In genomic region chr1:14404847-14405246, GRCh38 we compare ENCODE assay signal across 20 cellular contexts.
"Had no signal": no experiment of that assay in that cellular context is flagged by ENCODE, and none has a peak within 500 bp of the region (broad histone marks: within the 10 kb centered on the region; RNA-seq: fewer than 3 reads in every experiment).

No MANE protein-coding gene starts in this region.

- H3K27ac Mint-ChIP-seq: activated CD4-positive, alpha-beta memory T cell treated with anti-CD3 and anti-CD28 coated beads for 36 hours; activated CD4-positive, alpha-beta T cell treated with anti-CD3 and anti-CD28 coated beads for 36 hours; activated CD8-positive, alpha-beta memory T cell treated with anti-CD3 and anti-CD28 coated beads, Interleukin-2, amount 10 ng/mL, durations not matched to agents 7 days and 5 days; activated naive CD4-positive, alpha-beta T cell treated with anti-CD3 and anti-CD28 coated beads, Interleukin-2, amount 10 ng/mL, durations not matched to agents 7 days and 5 days; activated T-cell treated with anti-CD3 and anti-CD28 coated beads, Interleukin-2, amount 50 U/mL, for 24 hours; memory B cell; natural killer cell; progenitor cell of endocrine pancreas; stimulated activated naive B cell treated with anti-CD40 and anti-IgM and Interleukin-4, amounts not matched to agents 10 μg/mL and 1 μg/mL and 100 μg/mL, for 72 hours had no signal

- H3K4me1 ChIP-seq: gastrocnemius medialis, heart left ventricle, right atrium auricular region, tibial artery, uterus had no signal

- DNase-seq: activated CD4-positive, alpha-beta memory T cell treated with anti-CD3 and anti-CD28 coated beads for 36 hours; activated CD4-positive, alpha-beta T cell treated with anti-CD3 and anti-CD28 coated beads for 36 hours; activated CD8-positive, alpha-beta memory T cell treated with anti-CD3 and anti-CD28 coated beads, Interleukin-2, amount 10 ng/mL, durations not matched to agents 7 days and 5 days; activated naive CD4-positive, alpha-beta T cell treated with anti-CD3 and anti-CD28 coated beads, Interleukin-2, amount 10 ng/mL, durations not matched to agents 7 days and 5 days; activated T-cell treated with anti-CD3 and anti-CD28 coated beads, Interleukin-2, amount 50 U/mL, for 24 hours; erythroblast; gastrocnemius medialis; heart left ventricle; kidney glomerular epithelial cell; left ventricle myocardium superior; natural killer cell; stimulated activated CD4-positive, alpha-beta T cell treated with anti-CD3 and anti-CD28 coated beads, Interleukin-15, amount 100 ng/mL, for 24 hours; stimulated activated CD4-positive, alpha-beta T cell treated with anti-CD3 and anti-CD28 coated beads, Interleukin-4, amount 100 ng/mL, for 1 hour; stimulated activated naive B cell treated with anti-CD40 and anti-IgM and Interleukin-4, amounts not matched to agents 10 μg/mL and 1 μg/mL and 100 μg/mL, for 72 hours; tibial artery; uterus had no signal

- H3K9me3 Mint-ChIP-seq: activated CD4-positive, alpha-beta memory T cell treated with anti-CD3 and anti-CD28 coated beads for 36 hours; activated naive CD4-positive, alpha-beta T cell treated with anti-CD3 and anti-CD28 coated beads, Interleukin-2, amount 10 ng/mL, durations not matched to agents 7 days and 5 days; activated T-cell treated with anti-CD3 and anti-CD28 coated beads, Interleukin-2, amount 50 U/mL, for 24 hours; natural killer cell had no signal

- H3K27me3 Mint-ChIP-seq: activated CD4-positive, alpha-beta memory T cell treated with anti-CD3 and anti-CD28 coated beads for 36 hours; activated CD8-positive, alpha-beta memory T cell treated with anti-CD3 and anti-CD28 coated beads, Interleukin-2, amount 10 ng/mL, durations not matched to agents 7 days and 5 days; activated naive CD4-positive, alpha-beta T cell treated with anti-CD3 and anti-CD28 coated beads, Interleukin-2, amount 10 ng/mL, durations not matched to agents 7 days and 5 days had no signal

- H3K4me3 ChIP-seq: gastrocnemius medialis, heart left ventricle, right atrium auricular region, skin epidermis, tibial artery, uterus had no signal

- H3K4me1 Mint-ChIP-seq: activated CD4-positive, alpha-beta T cell treated with anti-CD3 and anti-CD28 coated beads for 36 hours; activated CD8-positive, alpha-beta memory T cell treated with anti-CD3 and anti-CD28 coated beads, Interleukin-2, amount 10 ng/mL, durations not matched to agents 7 days and 5 days; activated naive CD4-positive, alpha-beta T cell treated with anti-CD3 and anti-CD28 coated beads, Interleukin-2, amount 10 ng/mL, durations not matched to agents 7 days and 5 days; memory B cell; natural killer cell; stimulated activated naive B cell treated with anti-CD40 and anti-IgM and Interleukin-4, amounts not matched to agents 10 μg/mL and 1 μg/mL and 100 μg/mL, for 72 hours had no signal

- H3K27ac ChIP-seq: gastrocnemius medialis, heart left ventricle, right atrium auricular region, skin epidermis, tibial artery, uterus had no signal

- ATAC-seq: activated CD4-positive, alpha-beta T cell treated with anti-CD3 and anti-CD28 coated beads for 36 hours; activated CD8-positive, alpha-beta memory T cell treated with anti-CD3 and anti-CD28 coated beads, Interleukin-2, amount 10 ng/mL, durations not matched to agents 7 days and 5 days; gastrocnemius medialis; heart left ventricle; left ventricle myocardium superior; natural killer cell; stimulated activated naive B cell treated with anti-CD40 and anti-IgM and Interleukin-4, amounts not matched to agents 10 μg/mL and 1 μg/mL and 100 μg/mL, for 72 hours had no signal

- H3K36me3 ChIP-seq: gastrocnemius medialis, heart left ventricle, right atrium auricular region, tibial artery, uterus had no signal

- H3K4me3 Mint-ChIP-seq: activated CD4-positive, alpha-beta memory T cell treated with anti-CD3 and anti-CD28 coated beads for 36 hours; activated CD4-positive, alpha-beta T cell treated with anti-CD3 and anti-CD28 coated beads for 36 hours; activated CD8-positive, alpha-beta memory T cell treated with anti-CD3 and anti-CD28 coated beads, Interleukin-2, amount 10 ng/mL, durations not matched to agents 7 days and 5 days; activated naive CD4-positive, alpha-beta T cell treated with anti-CD3 and anti-CD28 coated beads, Interleukin-2, amount 10 ng/mL, durations not matched to agents 7 days and 5 days; activated T-cell treated with anti-CD3 and anti-CD28 coated beads, Interleukin-2, amount 50 U/mL, for 24 hours; memory B cell; natural killer cell; stimulated activated naive B cell treated with anti-CD40 and anti-IgM and Interleukin-4, amounts not matched to agents 10 μg/mL and 1 μg/mL and 100 μg/mL, for 72 hours had no signal

- H3K9me3 ChIP-seq: gastrocnemius medialis, heart left ventricle, right atrium auricular region, tibial artery, uterus had no signal

- H3K36me3 Mint-ChIP-seq: activated CD4-positive, alpha-beta memory T cell treated with anti-CD3 and anti-CD28 coated beads for 36 hours; activated CD8-positive, alpha-beta memory T cell treated with anti-CD3 and anti-CD28 coated beads, Interleukin-2, amount 10 ng/mL, durations not matched to agents 7 days and 5 days; activated naive CD4-positive, alpha-beta T cell treated with anti-CD3 and anti-CD28 coated beads, Interleukin-2, amount 10 ng/mL, durations not matched to agents 7 days and 5 days; memory B cell; natural killer cell; stimulated activated naive B cell treated with anti-CD40 and anti-IgM and Interleukin-4, amounts not matched to agents 10 μg/mL and 1 μg/mL and 100 μg/mL, for 72 hours had no signal

- H3K27me3 ChIP-seq: gastrocnemius medialis, right atrium auricular region, tibial artery, uterus had no signal
